Comparison of ENCODE assay signal across 16 cellular contexts in the genomic region with DNA sequence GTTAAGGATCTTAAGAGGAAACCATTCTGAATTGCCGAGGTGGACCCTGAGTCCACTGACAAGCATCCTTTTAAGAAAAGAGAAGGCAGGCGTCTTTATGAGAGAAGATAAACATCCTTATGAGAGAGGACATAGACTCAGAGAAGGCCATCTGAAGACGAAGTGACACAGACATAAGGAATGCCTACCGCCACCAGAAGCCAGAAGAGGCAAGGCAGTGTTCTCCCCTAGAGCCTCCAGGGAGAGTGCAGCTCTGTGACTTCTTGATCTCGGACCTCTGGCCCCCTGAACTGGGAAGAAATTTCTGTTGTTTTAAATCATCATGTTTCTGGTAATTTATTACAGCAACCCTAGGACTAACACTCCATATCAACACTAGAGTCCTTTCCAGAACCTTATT. TPM values are rescaled to one million over a fixed set of nuclear protein-coding genes. Genes with fewer than 3 reads are reported as not detected.
DNase-seq lines count a peak whose midpoint lies in the region; ATAC-seq, FAIRE-seq and TF ChIP-seq lines count a peak whose summit lies in the region.
"Had no signal": no experiment of that assay in that cellular context is flagged by ENCODE, and none has a peak within 500 bp of the region (broad histone marks: within the 10 kb centered on the region; RNA-seq: fewer than 3 reads in every experiment).

No MANE protein-coding gene starts in this region.

- peak; percentile 42 for FAIRE-seq in GM19239 (lab: Jason Lieb, UNC)
- FAIRE-seq in K562 (lab: Jason Lieb, UNC) = no peak
- FAIRE-seq: GM12878 had no signal

- H3K4me1 ChIP-seq in K562 (replicated peaks in 1 of 2; ENCODE audit: control insufficient read depth in 2 of 2, insufficient read depth in 2 of 2, low read length in 2 of 2) (no peaks in the 10 kb centered on the region), mesendoderm (ENCODE audit: control insufficient read depth, low read depth, low read length) (peaks cover 6% of the 10 kb centered on the region)
- H3K4me1 ChIP-seq: BLaER1, Caco-2 had no signal

- no peak overlapping the region for H2BK15ac ChIP-seq in mesendoderm (replicated peaks; ENCODE audit: low read depth)

- BruUV-seq in K562 (replicated peaks; lab: Mats Ljungman, UMichigan) = no TSS peak

- no peak overlapping the region for H3K4ac ChIP-seq in mesendoderm (ENCODE audit: low read depth, low read length)

- no peaks in the 10 kb centered on the region for H3K9me3 ChIP-seq in K562 (replicated peaks; ENCODE audit: control insufficient read depth, insufficient read depth, low read depth, low read length)
- H3K9me3 ChIP-seq: BLaER1, Caco-2 had no signal

- WGBS in K562 (ENCODE audit: insufficient coverage, low coverage, missing lambda C conversion rate) = 0% methylated on average over 5 of the region's 5 CpGs
- WGBS in mesendoderm (ENCODE audit: extremely low coverage, insufficient coverage, low lambda C conversion rate) = no CpG with 5 or more reads among the region's 5 CpGs

- no peak for TF ChIP-seq CTCF in K562 (IDR thresholded peaks at IDR 0.05 in 2 of 3, conservative IDR thresholded peaks at IDR 0.05 in 1 of 3; ENCODE audit: insufficient read depth in 2 of 3, low read depth in 1 of 3, low read length in 3 of 3)

- no peaks in the 10 kb centered on the region for H4K20me1 ChIP-seq in K562 (replicated peaks; ENCODE audit: control insufficient read depth, insufficient read depth, low read length)
- H4K20me1 ChIP-seq: BLaER1 had no signal

- TF ChIP-seq RAD21 in K562 (CRISPR knock-in tag; conservative IDR thresholded peaks at IDR 0.05 in 1 of 2, IDR thresholded peaks at IDR 0.05 in 1 of 2) = no peak

- no peak overlapping the region for H3K18ac ChIP-seq in mesendoderm (ENCODE audit: low read length)

- H2AFZ ChIP-seq in K562 (ENCODE audit: low read depth, low read length) = no peak overlapping the region

- H2BK5ac ChIP-seq in mesendoderm (ENCODE audit: low read length) = no peak overlapping the region

- H3K23ac ChIP-seq in mesendoderm (ENCODE audit: low read length) = no peak overlapping the region

- no peaks in the 10 kb centered on the region for H3K9me1 ChIP-seq in K562 (ENCODE audit: control insufficient read depth, insufficient read depth, low read length)

- no peak overlapping the region for H3K4me3 ChIP-seq in K562
- H3K4me3 ChIP-seq in mesendoderm (ENCODE audit: low read length) = no peak overlapping the region
- H3K4me3 ChIP-seq: BLaER1, GM12878 had no signal

- no peak overlapping the region for H3K56ac ChIP-seq in mesendoderm (ENCODE audit: low read length)

- H3K36me3 ChIP-seq in K562 (ENCODE audit: control insufficient read depth, insufficient read depth, low read length) (no peaks in the 10 kb centered on the region), mesendoderm (ENCODE audit: control insufficient read depth, insufficient read depth, low read length) (no peaks in the 10 kb centered on the region)
- H3K36me3 ChIP-seq: BLaER1 had no signal

- in situ Hi-C loops in K562 (cut with MboI) = no loop called here

- no peak overlapping the region for H2AK5ac ChIP-seq in mesendoderm (ENCODE audit: low read length)

- no peak overlapping the region for H4K5ac ChIP-seq in mesendoderm (ENCODE audit: low read length)

- peaks cover 0 to 2% of the 10 kb centered on the region in 2 experiments; a peak in 2 of 5 replicates for H3K27me3 ChIP-seq in K562 (ENCODE audit: control insufficient read depth in 2 of 2, insufficient read depth in 2 of 2, low read length in 2 of 2)
- H3K27me3 ChIP-seq in mesendoderm (ENCODE audit: insufficient read depth, low read length, poor library complexity) = no peaks in the 10 kb centered on the region
- H3K27me3 ChIP-seq: BLaER1 had no signal

- H4K8ac ChIP-seq in mesendoderm (ENCODE audit: low read depth, low read length) = no peak overlapping the region

- no peak for TF ChIP-seq POLR2A in K562 (conservative IDR thresholded peaks at IDR 0.05)

- H3K9ac ChIP-seq in K562 (ENCODE audit: insufficient read depth in 1 of 2, low read depth in 2 of 2, low read length in 2 of 2) (no peak overlapping the region), mesendoderm (ENCODE audit: low read length) (no peak overlapping the region)
- H3K9ac ChIP-seq: BLaER1 had no signal

- no peak overlapping the region for H3K4me2 ChIP-seq in K562 (ENCODE audit: insufficient read depth, low read length)
- no peak overlapping the region for H3K4me2 ChIP-seq in mesendoderm (ENCODE audit: low read length)
- H3K4me2 ChIP-seq: BLaER1 had no signal

- no peak for TF ChIP-seq EP300 in K562 (IDR thresholded peaks at IDR 0.05; ENCODE audit: low read length)

- CTCF ChIA-PET in K562 (lab: Yijun Ruan, JAX; ENCODE audit: low intra/inter-chr PET ratio) = no interaction called here

- intact Hi-C loops in K562 (cut with micrococcal nuclease) = no loop called here

- DNase-seq in EH (ENCODE audit: low read depth) (peak; percentile 9), GM19239 (ENCODE audit: insufficient read length, low spot score) (no peak), K562 (ENCODE audit: extremely low read depth in 1 of 4, low spot score in 3 of 4) (no peak), mesendoderm (peak; percentile 22), cortex of kidney (lab: John Stamatoyannopoulos, UW) (no peak)
- DNase-seq: 8988T; AML-193; Caco-2; CD8-positive, alpha-beta memory T cell; DND-41; HCEC 1CT; HFFc6 had no signal

- peak; percentile 73 for ATAC-seq in K562
- no peak for ATAC-seq in activated CD4-positive, CD25-positive, alpha-beta regulatory T cell treated with anti-CD3 and anti-CD28 coated beads, Interleukin-2, amount 50 U/mL, for 24 hours
- ATAC-seq in HG02678 (IDR thresholded peaks at IDR 0.05; ENCODE audit: unreplicated experiment) = no peak
- ATAC-seq: GM12878 had no signal

- H2BK120ac ChIP-seq in mesendoderm (ENCODE audit: low read depth, low read length) = no peak overlapping the region

- POLR2A ChIA-PET in K562 (lab: Yijun Ruan, JAX) = interaction anchor here (0.8 to 1.9 kb wide), 2 partner anchors 9 to 24 kb away, joined by 3 to 5 read pairs; no protein-coding TSS in a partner anchor

- no peak overlapping the region for H3K27ac ChIP-seq in K562 (ENCODE audit: extremely low read depth, low read depth, low read length)
- no peak overlapping the region for H3K27ac ChIP-seq in mesendoderm (ENCODE audit: low read depth, low read length)
- H3K27ac ChIP-seq: BLaER1 had no signal

- H3K79me2 ChIP-seq in K562 (ENCODE audit: control insufficient read depth, insufficient read depth, low read length) = no peaks in the 10 kb centered on the region
- no peaks in the 10 kb centered on the region for H3K79me2 ChIP-seq in mesendoderm (ENCODE audit: control insufficient read depth, insufficient read depth, low read length)

- no peaks in the 10 kb centered on the region for H3K79me1 ChIP-seq in mesendoderm (ENCODE audit: low read length)

TF ChIP-seq in K562, 482 proteins besides CTCF, POLR2A, EP300 and RAD21 (continues in another document):
- TF ChIP-seq, protein P1, sequence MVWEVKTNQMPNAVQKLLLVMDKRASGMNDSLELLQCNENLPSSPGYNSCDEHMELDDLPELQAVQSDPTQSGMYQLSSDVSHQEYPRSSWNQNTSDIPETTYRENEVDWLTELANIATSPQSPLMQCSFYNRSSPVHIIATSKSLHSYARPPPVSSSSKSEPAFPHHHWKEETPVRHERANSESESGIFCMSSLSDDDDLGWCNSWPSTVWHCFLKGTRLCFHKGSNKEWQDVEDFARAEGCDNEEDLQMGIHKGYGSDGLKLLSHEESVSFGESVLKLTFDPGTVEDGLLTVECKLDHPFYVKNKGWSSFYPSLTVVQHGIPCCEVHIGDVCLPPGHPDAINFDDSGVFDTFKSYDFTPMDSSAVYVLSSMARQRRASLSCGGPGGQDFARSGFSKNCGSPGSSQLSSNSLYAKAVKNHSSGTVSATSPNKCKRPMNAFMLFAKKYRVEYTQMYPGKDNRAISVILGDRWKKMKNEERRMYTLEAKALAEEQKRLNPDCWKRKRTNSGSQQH (CRISPR knock-in tag; IDR thresholded peaks at IDR 0.05) = no peak
- TF ChIP-seq ZNF324 (CRISPR knock-in tag; IDR thresholded peaks at IDR 0.05) (no peak), IRF2 (CRISPR knock-in tag; IDR thresholded peaks at IDR 0.05) (no peak), ZNF316 (IDR thresholded peaks at IDR 0.05) (no peak)
- TF ChIP-seq, protein P2, sequence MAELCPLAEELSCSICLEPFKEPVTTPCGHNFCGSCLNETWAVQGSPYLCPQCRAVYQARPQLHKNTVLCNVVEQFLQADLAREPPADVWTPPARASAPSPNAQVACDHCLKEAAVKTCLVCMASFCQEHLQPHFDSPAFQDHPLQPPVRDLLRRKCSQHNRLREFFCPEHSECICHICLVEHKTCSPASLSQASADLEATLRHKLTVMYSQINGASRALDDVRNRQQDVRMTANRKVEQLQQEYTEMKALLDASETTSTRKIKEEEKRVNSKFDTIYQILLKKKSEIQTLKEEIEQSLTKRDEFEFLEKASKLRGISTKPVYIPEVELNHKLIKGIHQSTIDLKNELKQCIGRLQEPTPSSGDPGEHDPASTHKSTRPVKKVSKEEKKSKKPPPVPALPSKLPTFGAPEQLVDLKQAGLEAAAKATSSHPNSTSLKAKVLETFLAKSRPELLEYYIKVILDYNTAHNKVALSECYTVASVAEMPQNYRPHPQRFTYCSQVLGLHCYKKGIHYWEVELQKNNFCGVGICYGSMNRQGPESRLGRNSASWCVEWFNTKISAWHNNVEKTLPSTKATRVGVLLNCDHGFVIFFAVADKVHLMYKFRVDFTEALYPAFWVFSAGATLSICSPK (IDR thresholded peaks at IDR 0.05; ENCODE audit: borderline replicate concordance) = no peak

RNA-seq across cellular contexts. Expression of a gene that starts 25.2 kb away (rescaled TPM):
- total RNA-seq in K562 (2011; cell fraction: chromatin; rRNA removed; ENCODE audit: low replicate concordance) = 16.8 and 65.4 TPM in 2 replicates
- 11.8 and 15.3 TPM in 2 replicates for total RNA-seq in K562 (2011; cell fraction: nucleolus; rRNA removed)
- 29.0 and 51.5 TPM in 2 replicates for total RNA-seq in K562 (2011; cell fraction: nucleoplasm; rRNA removed)
- total RNA-seq in K562 (2014; rRNA removed) (19.8 and 22.8 TPM in 2 replicates), K562 (2014; rRNA removed; fragmentation: Illumina TruSeq; extraction: Trizol) (50.4 and 59.3 TPM in 2 replicates), K562 (2015; rRNA removed; fragmentation: Illumina TruSeq; extraction: Trizol) (38.8 and 43.9 TPM in 2 replicates), K562 (2021) (37.0 and 38.1 TPM in 2 replicates)
- polyA plus RNA-seq in K562 (2011; rRNA removed) (38.2 and 54.6 TPM in 2 replicates), K562 (2014; fragmentation: Illumina TruSeq; extraction: Trizol) (50.3 and 58.0 TPM in 2 replicates), K562 (2014; fragmentation: Nextera tagmentation; extraction: Ambion mirVana) (100 to 1,000 TPM; 216 to 233 TPM), K562 (2014; rRNA removed) (36.0 and 43.8 TPM in 2 replicates)
- polyA plus RNA-seq in K562 (2011; cell fraction: cytosol; rRNA removed) = 8.1 and 14.7 TPM in 2 replicates
- 19.7 and 49.3 TPM in 2 replicates for polyA plus RNA-seq in K562 (2011; cell fraction: nucleus; rRNA removed)
- 34.5 and 42.1 TPM in 2 replicates for polyA plus RNA-seq in K562 (2012)
- 54.3 and 56.3 TPM in 2 replicates for polyA minus RNA-seq in K562 (2011; rRNA and poly(A)+ RNA removed)
- polyA minus RNA-seq in K562 (2011; cell fraction: cytosol; rRNA and poly(A)+ RNA removed) = 12.3 and 13.2 TPM in 2 replicates
- 27.2 and 55.6 TPM in 2 replicates for polyA minus RNA-seq in K562 (2011; cell fraction: nucleus; rRNA and poly(A)+ RNA removed)
- polyA plus RNA-seq in mesendoderm (2013, experiment 1 of 2) = 28.5 TPM
- 29.5 TPM for polyA plus RNA-seq in mesendoderm (2013, experiment 2 of 2)

Comparison
In these comparisons a context has a peak if more than half of its experiments do, and no peak if none do; other contexts are left out.
1. DNase-seq: peak in EH (single experiment) and mesendoderm (single experiment); none in GM19239 (single experiment), K562 (0 of 4) and cortex of kidney (single experiment).